ENCODE assay signal across 8 cellular contexts in genomic region chr16:67185003-67185865, GRCh38. TPM values are rescaled to one million over a fixed set of nuclear protein-coding genes. Genes with fewer than 3 reads are reported as not detected.
DNase-seq lines count a peak whose midpoint lies in the region; ATAC-seq and TF ChIP-seq lines count a peak whose summit lies in the region.

No MANE protein-coding gene starts in this region.

- TF ChIP-seq POLR2A in lower leg skin (IDR thresholded peaks at IDR 0.05) = no peak

- peak; percentile 31 for ATAC-seq in GM21723 (IDR thresholded peaks at IDR 0.05; ENCODE audit: unreplicated experiment)
- ATAC-seq in GM19324 (IDR thresholded peaks at IDR 0.05; ENCODE audit: low FRiP score, unreplicated experiment) = no peak

- peak; percentile 87 for DNase-seq in AG20443 (ENCODE audit: low spot score)
- DNase-seq in NCI-H510A (lab: John Stamatoyannopoulos, UW) = peak; percentile 65
- peak; percentile 70 to 77 for DNase-seq in activated CD4-positive, alpha-beta T cell treated with anti-CD3 and anti-CD28 coated beads, Interleukin-2, amount 50 U/mL, for 24 hours (ENCODE audit: low read depth in 1 of 2, low spot score in 1 of 2)
- DNase-seq in dermis microvascular lymphatic vessel endothelial cell (ENCODE audit: low read depth in 2 of 2) = peak; percentile 60 to 88
- peak; percentile 83 to 98 for DNase-seq in lower leg skin (ENCODE audit: low spot score in 2 of 2)
- DNase-seq in stimulated activated CD4-positive, alpha-beta T cell treated with anti-CD3 and anti-CD28 coated beads, Interleukin-4, amount 100 ng/mL, for 24 hours = peak; percentile 88

- H3K4me3 ChIP-seq in lower leg skin (ENCODE audit: low read depth, poor library complexity, severe bottlenecking) = no peak overlapping the region

- intact Hi-C loops in lower leg skin (cut with DNase I; ENCODE audit: low total_unique reads) = no loop called here

- 10 to 12% methylated on average over 44 to 50 of the region's 52 CpGs for WGBS in lower leg skin, 2 donors

- peak in 1 of 3 donors; percentile 74 for TF ChIP-seq CTCF in lower leg skin (IDR thresholded peaks at IDR 0.05)

RNA-seq across cellular contexts. Expression of gene MATCAP1, which starts 1.5 kb away (rescaled TPM):
- total RNA-seq in dermis microvascular lymphatic vessel endothelial cell (6.7 and 8.1 TPM in 2 replicates), lower leg skin (1 to 10 TPM; 5.1 to 8.9 (median 7.3) TPM)

RNA-seq across cellular contexts. Expression of gene EXOC3L1, which starts 4.7 kb away (rescaled TPM):
- total RNA-seq in dermis microvascular lymphatic vessel endothelial cell (38.8 and 57.7 TPM in 2 replicates), lower leg skin (1 to 10 TPM in 3 of 4 donors, under 1 TPM in 1; 0.95 to 3.8 (median 1.7) TPM)

RNA-seq across cellular contexts. Expression of gene E2F4, which starts 6.7 kb away (rescaled TPM):
- 58.8 and 64.5 TPM in 2 replicates for total RNA-seq in dermis microvascular lymphatic vessel endothelial cell
- 10 to 100 TPM; 56.8 to 74.8 (median 68.1) TPM for total RNA-seq in lower leg skin

RNA-seq across cellular contexts. Expression of gene ELMO3, which starts 13.7 kb away (rescaled TPM):
- total RNA-seq in dermis microvascular lymphatic vessel endothelial cell = 0.64 and 1.0 TPM in 2 replicates
- 10 to 100 TPM; 37.2 to 62.2 (median 51.6) TPM for total RNA-seq in lower leg skin

RNA-seq across cellular contexts. Expression of gene NOL3, which starts 14.9 kb away (rescaled TPM):
- total RNA-seq in dermis microvascular lymphatic vessel endothelial cell = 5.8 and 6.8 TPM in 2 replicates
- total RNA-seq in lower leg skin = 100 to 1,000 TPM in 2 of 4 donors, 10 to 100 TPM in 2; 84.3 to 139 (median 115) TPM
